Comparison of ENCODE assay signal across 8 cellular contexts in the genomic region with DNA sequence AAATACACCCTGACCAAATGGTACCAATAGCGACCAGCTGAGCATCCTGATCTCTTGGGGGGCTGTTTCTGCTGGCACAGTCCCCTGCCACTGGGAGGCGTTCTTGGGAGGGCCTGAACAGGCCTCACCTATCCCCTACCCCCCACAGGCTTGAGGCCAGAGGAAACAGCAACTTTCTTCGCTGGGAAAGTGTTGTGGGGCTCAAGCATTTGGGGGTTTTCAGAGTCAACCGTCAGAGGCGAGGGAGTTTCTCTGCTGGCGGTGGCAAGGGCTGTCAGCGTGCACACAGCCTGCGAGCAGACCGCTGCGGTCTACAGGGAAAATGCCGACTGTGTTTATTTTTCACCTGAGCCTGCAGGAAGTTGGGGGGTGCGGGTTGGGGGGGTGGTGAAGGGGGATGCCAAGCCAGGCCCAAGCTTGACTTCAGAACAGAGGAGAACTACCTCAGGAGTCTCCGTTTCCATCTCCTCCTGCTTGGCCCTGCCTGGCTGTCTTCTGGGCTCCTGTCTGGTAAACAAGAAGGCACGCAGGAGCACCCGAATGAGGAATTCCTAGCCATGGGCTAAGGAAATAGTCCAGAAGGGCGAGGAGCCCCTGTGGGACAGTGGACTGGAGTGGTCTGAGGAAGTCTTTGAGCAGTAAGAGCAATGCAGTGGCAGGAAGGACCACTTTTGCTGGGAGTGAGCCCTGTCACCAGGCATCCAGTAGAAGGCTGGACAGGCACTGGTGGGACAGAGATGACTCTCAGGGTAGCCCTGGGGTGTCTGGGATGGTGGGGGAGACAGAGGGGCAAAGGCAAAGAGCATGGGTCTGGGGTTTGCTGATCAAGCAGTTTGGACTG. TPM values are rescaled to one million over a fixed set of nuclear protein-coding genes. Genes with fewer than 3 reads are reported as not detected.
DNase-seq lines count a peak whose midpoint lies in the region; ATAC-seq, FAIRE-seq and TF ChIP-seq lines count a peak whose summit lies in the region.

No MANE protein-coding gene starts in this region.

- peak overlapping the region; percentile 54 for H3K4me3 Mint-ChIP-seq in activated CD8-positive, alpha-beta T cell treated with anti-CD3 and anti-CD28 coated beads for 36 hours

- in situ Hi-C loops in ACHN (cut with HindIII; ENCODE audit: low pct_ligation_motif_present, low pct_unique_long_range_greater_than_20kb, low sequenced_read_pairs): no loop called here

- no peak overlapping the region for H3K9ac ChIP-seq in kidney (ENCODE audit: low read length in 2 of 2)

- no peak for FAIRE-seq in kidney (lab: Jason Lieb, UNC)

- ATAC-seq in GM18502 (IDR thresholded peaks at IDR 0.05; ENCODE audit: poor library complexity, unreplicated experiment) (peak; percentile 54), HG02885 (IDR thresholded peaks at IDR 0.05; ENCODE audit: poor library complexity, unreplicated experiment) (peak; percentile 72), HG03520 (IDR thresholded peaks at IDR 0.05; ENCODE audit: unreplicated experiment) (no peak)
- ATAC-seq in activated CD8-positive, alpha-beta T cell treated with anti-CD3 and anti-CD28 coated beads for 36 hours: peak; percentile 68

- CTCF ChIA-PET in activated CD8-positive, alpha-beta T cell treated with anti-CD3 and anti-CD28 coated beads for 36 hours (lab: Charles Lee): interaction anchor here (1.1 to 38.2 kb wide), 2 partner anchors 90 to 455 kb away, joined by 3 to 1049 read pairs; no protein-coding TSS in a partner anchor

- H3K4me1 ChIP-seq in kidney (ENCODE audit: control insufficient read depth in 1 of 2, insufficient read depth in 1 of 2, low read depth in 1 of 2, low read length in 2 of 2): no peaks in the 10 kb centered on the region

- no peaks in the 10 kb centered on the region for H3K9me3 Mint-ChIP-seq in activated CD8-positive, alpha-beta T cell treated with anti-CD3 and anti-CD28 coated beads for 36 hours

- no peaks in the 10 kb centered on the region for H3K9me3 ChIP-seq in kidney (ENCODE audit: control insufficient read depth in 1 of 2, low read length in 2 of 2)

- intact Hi-C loops in activated CD8-positive, alpha-beta T cell treated with anti-CD3 and anti-CD28 coated beads for 36 hours (cut with micrococcal nuclease): no loop called here
- intact Hi-C loops in kidney (cut with DNase I): no loop called here

- POLR2A ChIA-PET in activated CD8-positive, alpha-beta T cell treated with anti-CD3 and anti-CD28 coated beads for 36 hours (lab: Charles Lee): interaction anchor here (0.5 to 8.0 kb wide), 8 partner anchors 9 to 258 kb away, joined by 3 to 63 read pairs (median 4); no protein-coding TSS in a partner anchor

- H3K36me3 ChIP-seq in kidney (ENCODE audit: control insufficient read depth in 1 of 2, insufficient read depth in 2 of 2, low read length in 2 of 2): peaks cover 0 to 5% of the 10 kb centered on the region in 2 donors

- peak; percentile 21 for TF ChIP-seq CTCF in activated CD8-positive, alpha-beta T cell treated with anti-CD3 and anti-CD28 coated beads for 36 hours (IDR thresholded peaks at IDR 0.05)
- no peak for TF ChIP-seq CTCF in kidney (IDR thresholded peaks at IDR 0.05; ENCODE audit: borderline replicate concordance, extremely low read depth, insufficient read depth)

- H3K4me1 Mint-ChIP-seq in activated CD8-positive, alpha-beta T cell treated with anti-CD3 and anti-CD28 coated beads for 36 hours (ENCODE audit: low read depth): peaks cover 97% of the 10 kb centered on the region

- no peak overlapping the region for H3K27ac ChIP-seq in kidney (ENCODE audit: low read depth in 2 of 2, low read length in 2 of 2)

- H3K27me3 Mint-ChIP-seq in activated CD8-positive, alpha-beta T cell treated with anti-CD3 and anti-CD28 coated beads for 36 hours: no peaks in the 10 kb centered on the region

- peak overlapping the region; percentile 82 for H3K27ac Mint-ChIP-seq in activated CD8-positive, alpha-beta T cell treated with anti-CD3 and anti-CD28 coated beads for 36 hours

- peaks cover 41% of the 10 kb centered on the region for H3K36me3 Mint-ChIP-seq in activated CD8-positive, alpha-beta T cell treated with anti-CD3 and anti-CD28 coated beads for 36 hours (ENCODE audit: low read depth)

- DNase-seq in activated CD8-positive, alpha-beta T cell treated with anti-CD3 and anti-CD28 coated beads for 36 hours: peak; percentile 95
- DNase-seq in kidney: peak; percentile 59
- DNase-seq in NCI-H1417 (lab: John Stamatoyannopoulos, UW): no peak
- DNase-seq in ACHN: no peak
- DNase-seq in hippocampal formation (lab: John Stamatoyannopoulos, UW): no peak

- H3K4me3 ChIP-seq in kidney (ENCODE audit: low read length in 2 of 2): no peak overlapping the region

RNA-seq across cellular contexts. Expression of gene TCF7, which starts 18.1 kb away (rescaled TPM):
- 10 to 100 TPM; 47.4 to 50.3 TPM for total RNA-seq in activated CD8-positive, alpha-beta T cell treated with anti-CD3 and anti-CD28 coated beads for 36 hours
- total RNA-seq in kidney: 15.6 TPM
- 1.2 TPM for polyA plus RNA-seq in kidney (ENCODE audit: insufficient read depth, low read depth, low replicate concordance)

RNA-seq across cellular contexts. Expression of gene SKP1, which starts 44.2 kb away (rescaled TPM):
- total RNA-seq in activated CD8-positive, alpha-beta T cell treated with anti-CD3 and anti-CD28 coated beads for 36 hours: 100 to 1,000 TPM; 235 to 242 TPM
- total RNA-seq in kidney: 380 TPM
- polyA plus RNA-seq in kidney (ENCODE audit: insufficient read depth, low read depth, low replicate concordance): 848 TPM

Comparison
In these comparisons a context has a peak if more than half of its experiments do, and no peak if none do; other contexts are left out.
1. DNase-seq: peak in activated CD8-positive, alpha-beta T cell treated with anti-CD3 and anti-CD28 coated beads for 36 hours (single experiment) and kidney (single experiment); none in NCI-H1417 (0 of 3), ACHN (single experiment) and hippocampal formation (0 of 2).